In genomic region chr19:10554760-10555612, GRCh38 we compare ENCODE assay signal across 9 cellular contexts. TPM values are rescaled to one million over a fixed set of nuclear protein-coding genes. Genes with fewer than 3 reads are reported as not detected.
A peak's percentile ranks its signal among the peaks of the same experiment; 100 is the strongest.
DNase-seq lines count a peak whose midpoint lies in the region; ATAC-seq and TF ChIP-seq lines count a peak whose summit lies in the region.
"Had no signal": no experiment of that assay in that cellular context is flagged by ENCODE, and none has a peak within 500 bp of the region (broad histone marks: within the 10 kb centered on the region; RNA-seq: fewer than 3 reads in every experiment).

No MANE protein-coding gene starts in this region.

- H2AFZ ChIP-seq in mammary epithelial cell (ENCODE audit: low read depth, low read length) = no peak overlapping the region

- H3K4me2 ChIP-seq in mammary epithelial cell (ENCODE audit: insufficient read depth, low read depth, low read length) = peak overlapping the region; percentile 24

- peak overlapping the region; percentile 76 for H3K4me3 Mint-ChIP-seq in T-helper 1 cell treated with Interleukin-12 subunit alpha and Interleukin-12 subunit beta and Interleukin-4 antibody, amounts not matched to agents 30 μg/mL and 1 μg/mL, for 36 hours
- H3K4me3 Mint-ChIP-seq in IgD-negative memory B cell (peak overlapping the region in 3 of 4 donors; percentile 28 to 70 (median 41)), progenitor cell of endocrine pancreas (ENCODE audit: low read depth) (no peak overlapping the region)

- peak overlapping the region; percentile 98 for H3K27ac Mint-ChIP-seq in T-helper 1 cell treated with Interleukin-12 subunit alpha and Interleukin-12 subunit beta and Interleukin-4 antibody, amounts not matched to agents 30 μg/mL and 1 μg/mL, for 36 hours
- H3K27ac Mint-ChIP-seq in IgD-negative memory B cell = peak overlapping the region; percentile 50 to 88 (median 77)
- no peak overlapping the region for H3K27ac Mint-ChIP-seq in progenitor cell of endocrine pancreas

- peaks cover 46% of the 10 kb centered on the region for H3K4me1 ChIP-seq in mammary epithelial cell (ENCODE audit: insufficient read depth, low read length)

- no peaks in the 10 kb centered on the region for H3K9me3 ChIP-seq in mammary epithelial cell (replicated peaks; ENCODE audit: insufficient read depth, low read length)

- peak overlapping the region; percentile 28 for H3K27ac ChIP-seq in mammary epithelial cell (ENCODE audit: insufficient read depth, low read depth, low read length)

- dilution Hi-C loops in mammary epithelial cell (cut with HindIII; ENCODE audit: low sequenced_read_pairs) = loop anchor here (5.0 kb wide), 2 partner anchors 43 to 68 kb away; no protein-coding TSS in a partner anchor

- no peaks in the 10 kb centered on the region for H3K9me3 Mint-ChIP-seq in T-helper 1 cell treated with Interleukin-12 subunit alpha and Interleukin-12 subunit beta and Interleukin-4 antibody, amounts not matched to agents 30 μg/mL and 1 μg/mL, for 36 hours
- H3K9me3 Mint-ChIP-seq in IgD-negative memory B cell (no peaks in the 10 kb centered on the region), progenitor cell of endocrine pancreas (ENCODE audit: low read depth) (no peaks in the 10 kb centered on the region)

- TF ChIP-seq CTCF in mammary epithelial cell (conservative IDR thresholded peaks at IDR 0.05 in 1 of 2, IDR thresholded peaks at IDR 0.05 in 1 of 2; ENCODE audit: extremely low read depth in 1 of 2, insufficient read depth in 1 of 2, low read depth in 1 of 2, low read length in 2 of 2) (peak; percentile 25 to 36), progenitor cell of endocrine pancreas (IDR thresholded peaks at IDR 0.05; ENCODE audit: unreplicated experiment) (peak; percentile 17)

- 9% methylated on average over 25 of the region's 30 CpGs for WGBS in mammary epithelial cell (ENCODE audit: low coverage, missing lambda C conversion rate)

- H3K27me3 Mint-ChIP-seq in T-helper 1 cell treated with Interleukin-12 subunit alpha and Interleukin-12 subunit beta and Interleukin-4 antibody, amounts not matched to agents 30 μg/mL and 1 μg/mL, for 36 hours (ENCODE audit: low read depth) = no peaks in the 10 kb centered on the region
- H3K27me3 Mint-ChIP-seq in IgD-negative memory B cell (no peaks in the 10 kb centered on the region), progenitor cell of endocrine pancreas (no peaks in the 10 kb centered on the region)

- CTCF ChIA-PET in mammary epithelial cell (lab: Charles Lee; ENCODE audit: low non-redundant PET) = no interaction called here

- H3K4me3 ChIP-seq in mammary epithelial cell (replicated peaks in 1 of 3; ENCODE audit: insufficient read depth in 1 of 3, low read depth in 2 of 3, low read length in 3 of 3) = no peak overlapping the region

- H4K20me1 ChIP-seq in mammary epithelial cell (ENCODE audit: insufficient read depth, low read length) = no peaks in the 10 kb centered on the region

- no TSS peak for BruUV-seq in mammary epithelial cell (replicated peaks; lab: Mats Ljungman, UMichigan)

- H3K9ac ChIP-seq in mammary epithelial cell (ENCODE audit: insufficient read depth, low read length) = no peak overlapping the region

- no peak for DNase-seq in T-helper 1 cell
- peak; percentile 92 for DNase-seq in mammary epithelial cell
- DNase-seq in progenitor cell of endocrine pancreas (ENCODE audit: low spot score, unreplicated experiment) = no peak
- no peak for DNase-seq in KBM-7
- DNase-seq in NCI-H82 treated with DMSO at 0.1 percent for 48 hours (lab: John Stamatoyannopoulos, UW; ENCODE audit: unreplicated experiment) = no peak
- DNase-seq: T1000 had no signal

- H3K79me2 ChIP-seq in mammary epithelial cell (ENCODE audit: insufficient read depth, low read length) = peaks cover 3% of the 10 kb centered on the region

- peaks cover 37% of the 10 kb centered on the region for H3K4me1 Mint-ChIP-seq in T-helper 1 cell treated with Interleukin-12 subunit alpha and Interleukin-12 subunit beta and Interleukin-4 antibody, amounts not matched to agents 30 μg/mL and 1 μg/mL, for 36 hours (ENCODE audit: low read depth)
- H3K4me1 Mint-ChIP-seq in IgD-negative memory B cell (peaks cover 16 to 26% (median 16%) of the 10 kb centered on the region in 3 donors), progenitor cell of endocrine pancreas (ENCODE audit: low read depth) (no peaks in the 10 kb centered on the region)

- ATAC-seq in GM19351 (IDR thresholded peaks at IDR 0.05; ENCODE audit: unreplicated experiment) = no peak

- peaks cover 8% of the 10 kb centered on the region for H3K36me3 ChIP-seq in mammary epithelial cell (ENCODE audit: insufficient read depth, low read length)

- peaks cover 39% of the 10 kb centered on the region for H3K36me3 Mint-ChIP-seq in T-helper 1 cell treated with Interleukin-12 subunit alpha and Interleukin-12 subunit beta and Interleukin-4 antibody, amounts not matched to agents 30 μg/mL and 1 μg/mL, for 36 hours (ENCODE audit: low read depth)
- H3K36me3 Mint-ChIP-seq in IgD-negative memory B cell = no peaks in the 10 kb centered on the region
- peaks cover 20% of the 10 kb centered on the region for H3K36me3 Mint-ChIP-seq in progenitor cell of endocrine pancreas (ENCODE audit: insufficient read depth)

- in situ Hi-C loops in mammary epithelial cell (cut with MboI; ENCODE audit: low sequenced_read_pairs in 2 of 2) (loop anchor here in 1 of 2 donors (10.0 kb wide), 1 partner anchor 50 kb away; the partner anchor contains the start of gene KEAP1), KBM-7 (cut with MboI; ENCODE audit: low pct_unique_long_range_greater_than_20kb, low sequenced_read_pairs) (no loop called here)

- intact Hi-C loops in mammary epithelial cell (cut with micrococcal nuclease) = loop anchor here (1.0 to 5.0 kb wide), 2 partner anchors 12 to 153 kb away; partner anchors contain the start of genes ATG4D and CDC37

- no peaks in the 10 kb centered on the region for H3K27me3 ChIP-seq in mammary epithelial cell (ENCODE audit: insufficient read depth, low read length)

RNA-seq across cellular contexts. Expression of gene KRI1, which starts 10.8 kb away (rescaled TPM):
- 35.6 TPM for polyA plus RNA-seq in IgD-negative memory B cell
- total RNA-seq in mammary epithelial cell = 10 to 100 TPM; 10.3 to 32.7 TPM
- polyA plus RNA-seq in mammary epithelial cell = 13.2 TPM
- polyA minus RNA-seq in mammary epithelial cell = 19.7 TPM
- 32.1 and 35.0 TPM in 2 replicates for total RNA-seq in progenitor cell of endocrine pancreas

RNA-seq across cellular contexts. Expression of gene ATG4D, which starts 11.3 kb away (rescaled TPM):
- 21.0 TPM for polyA plus RNA-seq in IgD-negative memory B cell
- 10 to 100 TPM; 20.7 to 28.9 TPM for total RNA-seq in mammary epithelial cell
- polyA plus RNA-seq in mammary epithelial cell = 16.9 TPM
- polyA minus RNA-seq in mammary epithelial cell = 24.2 TPM
- 44.9 and 52.6 TPM in 2 replicates for total RNA-seq in progenitor cell of endocrine pancreas

RNA-seq across cellular contexts. Expression of gene CDKN2D, which starts 13.8 kb away (rescaled TPM):
- polyA plus RNA-seq in IgD-negative memory B cell = 193 TPM
- 1 to 10 TPM; 3.3 to 8.2 TPM for total RNA-seq in mammary epithelial cell
- 8.9 TPM for polyA plus RNA-seq in mammary epithelial cell
- polyA minus RNA-seq in mammary epithelial cell = 0.57 TPM
- total RNA-seq in progenitor cell of endocrine pancreas = 4.2 and 5.0 TPM in 2 replicates

RNA-seq across cellular contexts. Expression of gene AP1M2, which starts 32.1 kb away (rescaled TPM):
- not detected for polyA plus RNA-seq in IgD-negative memory B cell
- total RNA-seq in mammary epithelial cell = 100 to 1,000 TPM in 1 of 2 donors, 10 to 100 TPM in 1; 86.3 to 119 TPM
- 113 TPM for polyA plus RNA-seq in mammary epithelial cell
- polyA minus RNA-seq in mammary epithelial cell = 170 TPM
- 107 and 110 TPM in 2 replicates for total RNA-seq in progenitor cell of endocrine pancreas

RNA-seq across cellular contexts. Expression of gene S1PR5, which starts 37.7 kb away (rescaled TPM):
- polyA plus RNA-seq in IgD-negative memory B cell (5.1 TPM), mammary epithelial cell (4.0 TPM)
- total RNA-seq in mammary epithelial cell (10 to 100 TPM in 1 of 2 donors, 1 to 10 TPM in 1; 8.5 to 12.2 TPM), progenitor cell of endocrine pancreas (not detected in 2 replicates)
- 1.5 TPM for polyA minus RNA-seq in mammary epithelial cell
